Comparison of ENCODE assay signal across 12 cellular contexts in genomic region chr3:47008258-47008671, GRCh38. TPM values are rescaled to one million over a fixed set of nuclear protein-coding genes. Genes with fewer than 3 reads are reported as not detected.
A peak's percentile ranks its signal among the peaks of the same experiment; 100 is the strongest.
DNase-seq lines count a peak whose midpoint lies in the region; ATAC-seq and TF ChIP-seq lines count a peak whose summit lies in the region.
"Had no signal": no experiment of that assay in that cellular context is flagged by ENCODE, and none has a peak within 500 bp of the region (broad histone marks: within the 10 kb centered on the region; RNA-seq: fewer than 3 reads in every experiment).

No MANE protein-coding gene starts in this region.

- peaks cover 44% of the 10 kb centered on the region for H3K36me3 ChIP-seq in CD4-positive, CD25-positive, alpha-beta regulatory T cell (ENCODE audit: control insufficient read depth, insufficient read depth, low read length)
- no peaks in the 10 kb centered on the region; the same call in 1 of the 2 replicates for H3K36me3 ChIP-seq in GM23338 (ENCODE audit: insufficient read depth)

- peak overlapping the region in 3 of 4 donors; percentile 16 to 81 (median 80) for H3K4me3 Mint-ChIP-seq in CD4-positive, CD25-positive, alpha-beta regulatory T cell
- peak overlapping the region; percentile 69; the same call in 2 of the 3 replicates for H3K4me3 Mint-ChIP-seq in GM23338
- H3K4me3 Mint-ChIP-seq in central memory CD8-positive, alpha-beta T cell: peak overlapping the region; percentile 7
- H3K4me3 Mint-ChIP-seq in nephron progenitor cell: peak overlapping the region; percentile 64
- H3K4me3 Mint-ChIP-seq in effector memory CD8-positive, alpha-beta T cell: no peak overlapping the region

- no peak overlapping the region for H3K27ac ChIP-seq in CD4-positive, CD25-positive, alpha-beta regulatory T cell (ENCODE audit: insufficient read depth, low read length, poor library complexity, severe bottlenecking)
- H3K27ac ChIP-seq in GM23338 (ENCODE audit: low read depth): no peak overlapping the region
- H3K27ac ChIP-seq: foreskin keratinocyte had no signal

- H3K4me1 Mint-ChIP-seq in CD4-positive, CD25-positive, alpha-beta regulatory T cell: peaks cover 0 to 18% (median 4%) of the 10 kb centered on the region in 4 donors
- H3K4me1 Mint-ChIP-seq in GM23338: peaks cover 10% of the 10 kb centered on the region; the same call in 2 of the 3 replicates
- H3K4me1 Mint-ChIP-seq in central memory CD8-positive, alpha-beta T cell: peaks cover 11% of the 10 kb centered on the region
- H3K4me1 Mint-ChIP-seq in nephron progenitor cell: peaks cover 6% of the 10 kb centered on the region
- H3K4me1 Mint-ChIP-seq in effector memory CD8-positive, alpha-beta T cell (ENCODE audit: low read depth in 2 of 2): peaks cover 0 to 13% of the 10 kb centered on the region in 2 donors

- peaks cover 10% of the 10 kb centered on the region; the same call in 1 of the 2 replicates for H3F3A ChIP-seq in GM23338 (replicated peaks; ENCODE audit: low read depth)

- no peaks in the 10 kb centered on the region for H3K9me3 ChIP-seq in CD4-positive, CD25-positive, alpha-beta regulatory T cell (ENCODE audit: control insufficient read depth in 2 of 2, low read length in 2 of 2)

- no peak for ATAC-seq in CD4-positive, CD25-positive, alpha-beta regulatory T cell (ENCODE audit: low read depth in 2 of 2)
- ATAC-seq in GM23338: no peak
- ATAC-seq in central memory CD8-positive, alpha-beta T cell (replicated peaks; ENCODE audit: extremely low read depth, poor library complexity, severe bottlenecking): no peak
- no peak for ATAC-seq in effector memory CD8-positive, alpha-beta T cell (replicated peaks)
- ATAC-seq in HG03439 (IDR thresholded peaks at IDR 0.05; ENCODE audit: unreplicated experiment): no peak

- peak overlapping the region; percentile 94; the same call in 1 of the 2 replicates for H3K4me2 ChIP-seq in GM23338

- H3K9me3 Mint-ChIP-seq in CD4-positive, CD25-positive, alpha-beta regulatory T cell: no peaks in the 10 kb centered on the region
- H3K9me3 Mint-ChIP-seq in GM23338: no peaks in the 10 kb centered on the region
- no peaks in the 10 kb centered on the region for H3K9me3 Mint-ChIP-seq in central memory CD8-positive, alpha-beta T cell
- H3K9me3 Mint-ChIP-seq in nephron progenitor cell: no peaks in the 10 kb centered on the region
- H3K9me3 Mint-ChIP-seq in effector memory CD8-positive, alpha-beta T cell: no peaks in the 10 kb centered on the region

- H3K27me3 Mint-ChIP-seq in CD4-positive, CD25-positive, alpha-beta regulatory T cell: no peaks in the 10 kb centered on the region
- H3K27me3 Mint-ChIP-seq in GM23338 (ENCODE audit: insufficient read depth, low read depth, poor library complexity) (peaks cover 11% of the 10 kb centered on the region), nephron progenitor cell (ENCODE audit: low read depth, poor library complexity) (peaks cover 6% of the 10 kb centered on the region)
- no peaks in the 10 kb centered on the region for H3K27me3 Mint-ChIP-seq in central memory CD8-positive, alpha-beta T cell
- H3K27me3 Mint-ChIP-seq in effector memory CD8-positive, alpha-beta T cell: no peaks in the 10 kb centered on the region

- H4K20me1 ChIP-seq in GM23338 (replicated peaks; ENCODE audit: insufficient read depth): no peaks in the 10 kb centered on the region

- H3K4me3 ChIP-seq in CD4-positive, CD25-positive, alpha-beta regulatory T cell (ENCODE audit: low read depth, low read length): no peak overlapping the region
- peak overlapping the region; percentile 72; the same call in 1 of the 2 replicates for H3K4me3 ChIP-seq in GM23338

- H3K4me1 ChIP-seq in CD4-positive, CD25-positive, alpha-beta regulatory T cell (ENCODE audit: control insufficient read depth, insufficient read depth, low read length, poor library complexity, severe bottlenecking): peaks cover 13% of the 10 kb centered on the region
- H3K4me1 ChIP-seq in GM23338 (ENCODE audit: insufficient read depth): no peaks in the 10 kb centered on the region
- H3K4me1 ChIP-seq: foreskin keratinocyte had no signal

- H2AFZ ChIP-seq in GM23338: no peak overlapping the region

- H3K27ac Mint-ChIP-seq in CD4-positive, CD25-positive, alpha-beta regulatory T cell: peak overlapping the region in 1 of 3 donors; percentile 75
- H3K27ac Mint-ChIP-seq in GM23338 (no peak overlapping the region), nephron progenitor cell (no peak overlapping the region)
- H3K27ac Mint-ChIP-seq in central memory CD8-positive, alpha-beta T cell (ENCODE audit: low read depth): peak overlapping the region; percentile 25
- peak overlapping the region in 1 of 2 donors; percentile 23 for H3K27ac Mint-ChIP-seq in effector memory CD8-positive, alpha-beta T cell

- H3K79me2 ChIP-seq in GM23338 (replicated peaks; ENCODE audit: insufficient read depth): no peaks in the 10 kb centered on the region

- H3K36me3 Mint-ChIP-seq in CD4-positive, CD25-positive, alpha-beta regulatory T cell: peaks cover 21% of the 10 kb centered on the region
- H3K36me3 Mint-ChIP-seq in GM23338 (ENCODE audit: low read depth) (peaks cover 19% of the 10 kb centered on the region), nephron progenitor cell (ENCODE audit: low read depth) (no peaks in the 10 kb centered on the region)
- H3K36me3 Mint-ChIP-seq in central memory CD8-positive, alpha-beta T cell (ENCODE audit: insufficient read depth): peaks cover 45% of the 10 kb centered on the region
- H3K36me3 Mint-ChIP-seq in effector memory CD8-positive, alpha-beta T cell (ENCODE audit: insufficient read depth): peaks cover 62% of the 10 kb centered on the region

- peaks cover 9% of the 10 kb centered on the region; the same call in 1 of the 2 replicates for H3K9me2 ChIP-seq in GM23338 (ENCODE audit: insufficient read depth)

- no peak for DNase-seq in CD4-positive, CD25-positive, alpha-beta regulatory T cell
- DNase-seq in GM23338 (ENCODE audit: low spot score) (no peak), nephron progenitor cell (no peak), DMS114 treated with DMSO at 0.1 percent for 48 hours (lab: John Stamatoyannopoulos, UW; ENCODE audit: unreplicated experiment) (no peak)
- DNase-seq in central memory CD8-positive, alpha-beta T cell (ENCODE audit: low spot score in 2 of 2): no peak
- DNase-seq in effector memory CD8-positive, alpha-beta T cell: no peak
- DNase-seq: effector CD4-positive, alpha-beta T cell; foreskin keratinocyte; KBM-7; NCI-H1694 treated with DMSO at 0.1 percent for 48 hours; NCI-H69 had no signal

- TF ChIP-seq CTCF in GM23338 (conservative IDR thresholded peaks at IDR 0.05; ENCODE audit: low read depth in 2 of 2) (no peak), nephron progenitor cell (IDR thresholded peaks at IDR 0.05) (no peak)

- no peaks in the 10 kb centered on the region for H3K27me3 ChIP-seq in CD4-positive, CD25-positive, alpha-beta regulatory T cell (ENCODE audit: control insufficient read depth, insufficient read depth, low read length)
- H3K27me3 ChIP-seq in GM23338 (ENCODE audit: insufficient read depth): no peaks in the 10 kb centered on the region
- H3K27me3 ChIP-seq: foreskin keratinocyte had no signal

TF ChIP-seq in GM23338, 12 proteins besides CTCF, POLR2A, EP300 and RAD21 (continues in another document):
- TF ChIP-seq ZNF114 (CRISPR knock-in tag; IDR thresholded peaks at IDR 0.05): no peak
- TF ChIP-seq ZNF331 (CRISPR knock-in tag; IDR thresholded peaks at IDR 0.05; ENCODE audit: low read depth): no peak
- TF ChIP-seq STAT1 (IDR thresholded peaks at IDR 0.05; ENCODE audit: unreplicated experiment): no peak
- TF ChIP-seq JUNB (IDR thresholded peaks at IDR 0.05; ENCODE audit: unreplicated experiment): no peak
- TF ChIP-seq ETS1 (IDR thresholded peaks at IDR 0.05): no peak
- no peak for TF ChIP-seq REST (IDR thresholded peaks at IDR 0.05; ENCODE audit: unreplicated experiment)

RNA-seq across cellular contexts. Expression of gene NBEAL2, which starts 28.8 kb away (rescaled TPM):
- 429 TPM for total RNA-seq in CD4-positive, CD25-positive, alpha-beta regulatory T cell
- 10 to 100 TPM in 2 of 4 donors, 1 to 10 TPM in 2; 4.7 to 13.5 (median 8.6) TPM for polyA plus RNA-seq in CD4-positive, CD25-positive, alpha-beta regulatory T cell
- 66.1 and 79.9 TPM in 2 replicates for total RNA-seq in GM23338 (2014; rRNA removed; shearing (Covaris generic))
- 13.5 and 14.0 TPM in 2 replicates for polyA plus RNA-seq in GM23338 (2016; fragmentation: Nextera tagmentation; extraction: Ambion mirVana)

RNA-seq across cellular contexts. Expression of gene CCDC12, which starts 31.7 kb away (rescaled TPM):
- 71.8 TPM for total RNA-seq in CD4-positive, CD25-positive, alpha-beta regulatory T cell
- polyA plus RNA-seq in CD4-positive, CD25-positive, alpha-beta regulatory T cell: 100 to 1,000 TPM in 3 of 4 donors, 10 to 100 TPM in 1; 90.4 to 116 (median 106) TPM
- total RNA-seq in GM23338 (2014; rRNA removed; shearing (Covaris generic)): 35.1 and 42.9 TPM in 2 replicates
- polyA plus RNA-seq in GM23338 (2016; fragmentation: Nextera tagmentation; extraction: Ambion mirVana): 133 and 136 TPM in 2 replicates

Comparison
In these comparisons a context has a peak if more than half of its experiments do, and no peak if none do; other contexts are left out.
1. H3K4me3 Mint-ChIP-seq: peak in CD4-positive, CD25-positive, alpha-beta regulatory T cell (3 of 4), GM23338 (single experiment), central memory CD8-positive, alpha-beta T cell (single experiment) and nephron progenitor cell (single experiment); none in effector memory CD8-positive, alpha-beta T cell (0 of 2).